ENCODE assay signal across 1 cellular context in the genomic region with DNA sequence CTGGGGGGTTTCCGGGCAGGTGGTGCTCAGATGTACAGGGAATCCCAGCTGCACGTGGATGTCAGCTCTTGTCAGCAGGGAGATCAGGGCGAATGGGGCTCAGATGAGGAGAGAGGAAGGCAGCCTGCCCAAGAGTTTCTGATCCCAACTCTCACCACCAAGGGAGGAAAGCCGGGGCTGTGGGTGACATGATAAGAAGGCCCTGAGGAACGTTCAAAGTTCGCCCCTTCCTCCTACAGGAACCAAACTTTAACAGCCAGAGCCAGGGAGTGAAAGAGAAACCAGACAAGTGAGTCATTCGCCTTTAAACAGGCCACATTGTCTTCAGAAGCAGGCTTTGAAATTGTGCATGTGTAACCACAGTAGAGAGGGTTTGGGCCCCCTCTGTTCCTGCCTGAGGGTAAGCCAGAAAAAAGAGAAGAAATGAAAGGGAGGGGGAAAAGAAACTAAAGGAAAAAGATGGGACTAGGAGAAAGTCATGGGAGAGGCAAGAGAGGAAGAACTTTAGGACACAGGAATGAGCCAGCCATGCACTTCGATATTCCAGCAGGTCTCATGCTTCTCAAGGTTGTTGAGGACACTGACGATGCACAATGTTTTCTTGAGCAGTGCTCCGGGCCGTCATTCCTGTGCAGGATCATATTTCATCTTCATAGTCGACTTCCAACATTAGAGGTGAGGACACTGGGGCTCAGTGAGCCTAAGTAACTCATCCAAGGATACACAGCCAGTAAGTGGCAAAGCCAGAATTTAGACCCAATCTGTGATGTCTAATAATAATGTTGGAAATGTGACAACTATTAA.
TF ChIP-seq lines count a peak whose summit lies in the region.

No MANE protein-coding gene starts in this region.

TF ChIP-seq in WTC11, 78 proteins besides CTCF, POLR2A, EP300 and RAD21 (continued from another document):
- TF ChIP-seq, protein P1, sequence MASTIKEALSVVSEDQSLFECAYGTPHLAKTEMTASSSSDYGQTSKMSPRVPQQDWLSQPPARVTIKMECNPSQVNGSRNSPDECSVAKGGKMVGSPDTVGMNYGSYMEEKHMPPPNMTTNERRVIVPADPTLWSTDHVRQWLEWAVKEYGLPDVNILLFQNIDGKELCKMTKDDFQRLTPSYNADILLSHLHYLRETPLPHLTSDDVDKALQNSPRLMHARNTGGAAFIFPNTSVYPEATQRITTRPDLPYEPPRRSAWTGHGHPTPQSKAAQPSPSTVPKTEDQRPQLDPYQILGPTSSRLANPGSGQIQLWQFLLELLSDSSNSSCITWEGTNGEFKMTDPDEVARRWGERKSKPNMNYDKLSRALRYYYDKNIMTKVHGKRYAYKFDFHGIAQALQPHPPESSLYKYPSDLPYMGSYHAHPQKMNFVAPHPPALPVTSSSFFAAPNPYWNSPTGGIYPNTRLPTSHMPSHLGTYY (CRISPR knock-in tag; IDR thresholded peaks at IDR 0.05) = no peak
- TF ChIP-seq ETV6 (CRISPR knock-in tag; IDR thresholded peaks at IDR 0.05) (no peak), NR1H2 (CRISPR knock-in tag; IDR thresholded peaks at IDR 0.05) (no peak), CBFB (CRISPR knock-in tag; IDR thresholded peaks at IDR 0.05; ENCODE audit: low read depth) (no peak), CREB1 (CRISPR knock-in tag; IDR thresholded peaks at IDR 0.05) (no peak), E2F4 (CRISPR knock-in tag; IDR thresholded peaks at IDR 0.05; ENCODE audit: borderline replicate concordance, low read depth) (no peak)
- TF ChIP-seq, protein P2, sequence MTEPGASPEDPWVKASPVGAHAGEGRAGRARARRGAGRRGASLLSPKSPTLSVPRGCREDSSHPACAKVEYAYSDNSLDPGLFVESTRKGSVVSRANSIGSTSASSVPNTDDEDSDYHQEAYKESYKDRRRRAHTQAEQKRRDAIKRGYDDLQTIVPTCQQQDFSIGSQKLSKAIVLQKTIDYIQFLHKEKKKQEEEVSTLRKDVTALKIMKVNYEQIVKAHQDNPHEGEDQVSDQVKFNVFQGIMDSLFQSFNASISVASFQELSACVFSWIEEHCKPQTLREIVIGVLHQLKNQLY (CRISPR knock-in tag; IDR thresholded peaks at IDR 0.05) = no peak
- TF ChIP-seq, protein P3, sequence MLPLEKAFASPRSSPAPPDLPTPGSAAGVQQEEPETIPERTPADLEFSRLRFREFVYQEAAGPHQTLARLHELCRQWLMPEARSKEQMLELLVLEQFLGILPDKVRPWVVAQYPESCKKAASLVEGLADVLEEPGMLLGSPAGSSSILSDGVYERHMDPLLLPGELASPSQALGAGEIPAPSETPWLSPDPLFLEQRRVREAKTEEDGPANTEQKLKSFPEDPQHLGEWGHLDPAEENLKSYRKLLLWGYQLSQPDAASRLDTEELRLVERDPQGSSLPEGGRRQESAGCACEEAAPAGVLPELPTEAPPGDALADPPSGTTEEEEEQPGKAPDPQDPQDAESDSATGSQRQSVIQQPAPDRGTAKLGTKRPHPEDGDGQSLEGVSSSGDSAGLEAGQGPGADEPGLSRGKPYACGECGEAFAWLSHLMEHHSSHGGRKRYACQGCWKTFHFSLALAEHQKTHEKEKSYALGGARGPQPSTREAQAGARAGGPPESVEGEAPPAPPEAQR (CRISPR knock-in tag; IDR thresholded peaks at IDR 0.05) = no peak
